15 cellular contexts compared by ENCODE assay signal in genomic region chr20:49636447-49636846, GRCh38.
DNase-seq lines count a peak whose midpoint lies in the region; ATAC-seq and TF ChIP-seq lines count a peak whose summit lies in the region.
"Had no signal": no experiment of that assay in that cellular context is flagged by ENCODE, and none has a peak within 500 bp of the region (broad histone marks: within the 10 kb centered on the region; RNA-seq: fewer than 3 reads in every experiment).

No MANE protein-coding gene starts in this region.

- H3K4me3 ChIP-seq in SU-DHL-6 (ENCODE audit: insufficient read depth, low read length, poor library complexity, severe bottlenecking): no peak overlapping the region
- H3K4me3 ChIP-seq in lung: no peak overlapping the region
- no peak overlapping the region for H3K4me3 ChIP-seq in testis

- H3K79me2 ChIP-seq in SU-DHL-6 (ENCODE audit: insufficient read depth, low read length): no peaks in the 10 kb centered on the region; the same call in 1 of the 2 replicates

- no peak for TF ChIP-seq POLR2A in testis (IDR thresholded peaks at IDR 0.05)

- H3K36me3 ChIP-seq in SU-DHL-6 (ENCODE audit: low read length) (peaks cover 33% of the 10 kb centered on the region), lung (ENCODE audit: control insufficient read depth in 2 of 2, insufficient read depth in 2 of 2, low read length in 2 of 2) (peaks cover 29 to 33% of the 10 kb centered on the region in 2 donors), testis (ENCODE audit: low read depth, missing control alignments) (no peaks in the 10 kb centered on the region)

- H3K27ac ChIP-seq in SU-DHL-6 (ENCODE audit: low read depth, low read length): peak overlapping the region; percentile 97
- H3K27ac ChIP-seq in lung (ENCODE audit: low read depth in 1 of 2, low read length in 1 of 2): no peak overlapping the region
- H3K27ac ChIP-seq in testis: peak overlapping the region; percentile 39 to 73
- H3K27ac ChIP-seq: 22Rv1 had no signal

- no peaks in the 10 kb centered on the region for H4K20me1 ChIP-seq in SU-DHL-6 (ENCODE audit: low read depth, low read length)

- H3K9me2 ChIP-seq in SU-DHL-6 (replicated peaks; ENCODE audit: insufficient read depth, low read length): no peaks in the 10 kb centered on the region

- no peak overlapping the region for H2AFZ ChIP-seq in SU-DHL-6 (ENCODE audit: low read depth, low read length, severe bottlenecking)

- peaks cover 87% of the 10 kb centered on the region for H3F3A ChIP-seq in SU-DHL-6 (ENCODE audit: insufficient read depth)

- H3K9me3 ChIP-seq in SU-DHL-6 (ENCODE audit: insufficient read depth, low read length) (no peaks in the 10 kb centered on the region), lung (ENCODE audit: control insufficient read depth in 2 of 2, insufficient read depth in 1 of 2, low read length in 1 of 2) (no peaks in the 10 kb centered on the region), testis (no peaks in the 10 kb centered on the region)

- H3K9ac ChIP-seq in SU-DHL-6 (ENCODE audit: low read length): peak overlapping the region; percentile 51

- H3K27me3 ChIP-seq in SU-DHL-6 (ENCODE audit: low read length) (no peaks in the 10 kb centered on the region), lung (ENCODE audit: control insufficient read depth, insufficient read depth) (no peaks in the 10 kb centered on the region), testis (no peaks in the 10 kb centered on the region)

- no peak for ATAC-seq in lung (ENCODE audit: insufficient read depth, low FRiP score)
- no peak for ATAC-seq in omental fat pad (ENCODE audit: low FRiP score)
- ATAC-seq: naive thymus-derived CD4-positive, alpha-beta T cell had no signal

- peak overlapping the region; percentile 64 for H3K4me2 ChIP-seq in SU-DHL-6 (ENCODE audit: low read depth, low read length, poor library complexity, severe bottlenecking)

- intact Hi-C loops in testis (cut with DNase I; ENCODE audit: low total_unique reads): no loop called here

- TF ChIP-seq CTCF in SU-DHL-6 (IDR thresholded peaks at IDR 0.05; ENCODE audit: insufficient read depth, low read length, poor library complexity, severe bottlenecking): no peak
- no peak for TF ChIP-seq CTCF in lung (IDR thresholded peaks at IDR 0.05; ENCODE audit: control extremely low read depth, extremely low read depth)
- no peak for TF ChIP-seq CTCF in testis (IDR thresholded peaks at IDR 0.05)
- no peak for TF ChIP-seq CTCF in omental fat pad (IDR thresholded peaks at IDR 0.05)

- DNase-seq in DMS153 (lab: John Stamatoyannopoulos, UW) (peak; percentile 60), DMS153 treated with DMSO at 0.1 percent for 48 hours (lab: John Stamatoyannopoulos, UW; ENCODE audit: unreplicated experiment) (no peak), lung (ENCODE audit: low spot score) (peak; percentile 64), testis (peak; percentile 63), putamen (ENCODE audit: low spot score) (no peak), omental fat pad (ENCODE audit: low spot score) (no peak)
- DNase-seq in activated CD4-positive, alpha-beta T cell treated with anti-CD3 and anti-CD28 coated beads for 4 hours: no peak
- DNase-seq: CD4-positive, CD25-positive, alpha-beta regulatory T cell; effector CD4-positive, alpha-beta T cell; foreskin fibroblast; naive thymus-derived CD4-positive, alpha-beta T cell; NCI-H446; T-helper 2 cell had no signal

- H3K4me1 ChIP-seq in lung (ENCODE audit: control insufficient read depth in 2 of 2, insufficient read depth in 2 of 2, low read length in 2 of 2) (peaks cover 0 to 2% of the 10 kb centered on the region in 2 donors), testis (peaks cover 41% of the 10 kb centered on the region)

- 63 to 65% methylated on average over 5 of the region's 5 CpGs for WGBS in lung, 2 donors
- 51 to 83% methylated on average over 5 of the region's 5 CpGs for WGBS in testis, 2 donors

Comparison
In these comparisons a context has a peak if more than half of its experiments do, and no peak if none do; other contexts are left out.
1. DNase-seq: peak in DMS153 (single experiment), lung (single experiment) and testis (single experiment); none in DMS153 treated with DMSO at 0.1 percent for 48 hours (single experiment), putamen (single experiment), omental fat pad (single experiment) and activated CD4-positive, alpha-beta T cell treated with anti-CD3 and anti-CD28 coated beads for 4 hours (0 of 2).
2. H3K27ac ChIP-seq: peak in SU-DHL-6 (single experiment) and testis (2 of 2); none in lung (0 of 2).